ENCODE assay signal across 25 cellular contexts in genomic region chr6:23325065-23325464, GRCh38.
"Had no signal": no experiment of that assay in that cellular context is flagged by ENCODE, and none has a peak within 500 bp of the region (broad histone marks: within the 10 kb centered on the region; RNA-seq: fewer than 3 reads in every experiment).

No MANE protein-coding gene starts in this region.

- H3K36me3 Mint-ChIP-seq: immature natural killer cell, memory B cell, naive B cell had no signal

- H3K27ac Mint-ChIP-seq: immature natural killer cell, memory B cell, naive B cell had no signal

- H3K4me3 Mint-ChIP-seq: immature natural killer cell, memory B cell, naive B cell had no signal

- H3K79me2 ChIP-seq: hepatocyte had no signal

- H3K4me3 ChIP-seq: coronary artery, dorsolateral prefrontal cortex, esophagus squamous epithelium, gastrocnemius medialis, hepatocyte, left ventricle myocardium inferior, lower lobe of right lung had no signal

- H3K36me3 ChIP-seq: esophagus squamous epithelium, gastrocnemius medialis, left ventricle myocardium inferior, lower lobe of right lung had no signal

- H3K27me3 Mint-ChIP-seq: memory B cell, naive B cell had no signal

- H3K4me1 Mint-ChIP-seq: memory B cell, naive B cell had no signal

- DNase-seq: dermis blood vessel endothelial cell; dorsolateral prefrontal cortex; effector CD4-positive, alpha-beta T cell; effector memory CD4-positive, alpha-beta T cell; esophagus squamous epithelium; foreskin fibroblast; foreskin melanocyte; gastrocnemius medialis; glutamatergic neuron; head of caudate nucleus; hypothalamus; immature natural killer cell; islet precursor cell; kidney; kidney glomerular epithelial cell; left colon; left ventricle myocardium inferior; lower lobe of right lung; mesendoderm; midbrain; naive B cell had no signal

- H3K4me1 ChIP-seq: esophagus squamous epithelium, gastrocnemius medialis, left ventricle myocardium inferior, lower lobe of right lung had no signal

- H3K27me3 ChIP-seq: dorsolateral prefrontal cortex, esophagus squamous epithelium, gastrocnemius medialis, hepatocyte had no signal

- H3K4me2 ChIP-seq: hepatocyte had no signal

- H3K9me3 ChIP-seq: esophagus squamous epithelium, gastrocnemius medialis had no signal

- H2AFZ ChIP-seq: hepatocyte had no signal

- ATAC-seq: gastrocnemius medialis, left colon, left lobe of liver, lower lobe of right lung had no signal

- H3K27ac ChIP-seq: coronary artery, dorsolateral prefrontal cortex, esophagus squamous epithelium, gastrocnemius medialis, hepatocyte, left ventricle myocardium inferior, lower lobe of right lung had no signal
